ENCODE assay signal across 9 cellular contexts in the genomic region with DNA sequence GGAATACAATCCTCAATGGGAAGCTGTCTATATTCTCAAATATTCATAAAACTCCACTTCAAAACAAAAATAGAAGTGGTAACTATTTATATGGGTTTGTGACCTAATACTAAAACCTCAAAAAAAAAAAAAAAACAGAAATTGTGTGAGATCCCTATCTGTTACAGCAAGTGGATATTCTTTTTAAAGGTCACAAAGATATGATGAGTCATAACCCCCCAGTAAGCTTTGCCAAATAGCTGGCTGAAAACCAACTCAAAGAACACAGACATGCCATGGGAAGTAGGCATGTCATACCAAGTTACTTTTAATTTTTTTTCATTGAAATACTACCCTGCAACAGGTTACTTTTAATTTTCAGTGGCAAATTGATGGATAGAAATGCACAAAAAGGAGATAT.
DNase-seq lines count a peak whose midpoint lies in the region; ATAC-seq and TF ChIP-seq lines count a peak whose summit lies in the region.
"Had no signal": no experiment of that assay in that cellular context is flagged by ENCODE, and none has a peak within 500 bp of the region (broad histone marks: within the 10 kb centered on the region; RNA-seq: fewer than 3 reads in every experiment).

No MANE protein-coding gene starts in this region.

- CTCF ChIA-PET in activated naive CD4-positive, alpha-beta T cell treated with anti-CD3 and anti-CD28 coated beads, Interleukin-2, amount 10 ng/mL, durations not matched to agents 7 days and 5 days (lab: Charles Lee): no interaction called here

- no peaks in the 10 kb centered on the region for H3K27me3 Mint-ChIP-seq in activated naive CD4-positive, alpha-beta T cell treated with anti-CD3 and anti-CD28 coated beads, Interleukin-2, amount 10 ng/mL, durations not matched to agents 7 days and 5 days
- H3K27me3 Mint-ChIP-seq: brain had no signal

- TF ChIP-seq CTCF in epithelial cell of esophagus (IDR thresholded peaks at IDR 0.05; ENCODE audit: insufficient read depth, low read depth, low read length, missing control alignments): no peak

- H3K4me3 ChIP-seq in epithelial cell of esophagus (ENCODE audit: low read length): no peak overlapping the region

- H3K27ac Mint-ChIP-seq in activated naive CD4-positive, alpha-beta T cell treated with anti-CD3 and anti-CD28 coated beads, Interleukin-2, amount 10 ng/mL, durations not matched to agents 7 days and 5 days: peak overlapping the region; percentile 52
- H3K27ac Mint-ChIP-seq: brain had no signal

- ATAC-seq in GM21737 (IDR thresholded peaks at IDR 0.05; ENCODE audit: unreplicated experiment) (no peak), HG03097 (IDR thresholded peaks at IDR 0.05; ENCODE audit: low FRiP score, unreplicated experiment) (no peak)

- H3K36me3 Mint-ChIP-seq in activated naive CD4-positive, alpha-beta T cell treated with anti-CD3 and anti-CD28 coated beads, Interleukin-2, amount 10 ng/mL, durations not matched to agents 7 days and 5 days: peaks cover 58% of the 10 kb centered on the region

- no peaks in the 10 kb centered on the region for H3K9me3 Mint-ChIP-seq in activated naive CD4-positive, alpha-beta T cell treated with anti-CD3 and anti-CD28 coated beads, Interleukin-2, amount 10 ng/mL, durations not matched to agents 7 days and 5 days
- H3K9me3 Mint-ChIP-seq: brain had no signal

- no peak overlapping the region for H3K4me3 Mint-ChIP-seq in activated naive CD4-positive, alpha-beta T cell treated with anti-CD3 and anti-CD28 coated beads, Interleukin-2, amount 10 ng/mL, durations not matched to agents 7 days and 5 days
- H3K4me3 Mint-ChIP-seq: brain had no signal

- H3K4me1 Mint-ChIP-seq in activated naive CD4-positive, alpha-beta T cell treated with anti-CD3 and anti-CD28 coated beads, Interleukin-2, amount 10 ng/mL, durations not matched to agents 7 days and 5 days: peaks cover 47% of the 10 kb centered on the region

- DNase-seq in activated naive CD4-positive, alpha-beta T cell treated with anti-CD3 and anti-CD28 coated beads, Interleukin-2, amount 10 ng/mL, durations not matched to agents 7 days and 5 days: no peak
- DNase-seq in activated naive CD4-positive, alpha-beta T cell treated with anti-CD3 and anti-CD28 coated beads, Interleukin-2, amount 50 U/mL, for 16 hours: no peak
- DNase-seq in RPMI7951 (ENCODE audit: low read depth) (peak; percentile 91), epithelial cell of esophagus (ENCODE audit: low read depth) (peak; percentile 45), stromal cell of bone marrow (ENCODE audit: low read depth) (peak; percentile 54), HuH-7 (ENCODE audit: low spot score) (no peak)

Comparison
In these comparisons a context has a peak if more than half of its experiments do, and no peak if none do; other contexts are left out.
1. DNase-seq: peak in RPMI7951 (single experiment), epithelial cell of esophagus (single experiment) and stromal cell of bone marrow (single experiment); none in activated naive CD4-positive, alpha-beta T cell treated with anti-CD3 and anti-CD28 coated beads, Interleukin-2, amount 10 ng/mL, durations not matched to agents 7 days and 5 days (single experiment), activated naive CD4-positive, alpha-beta T cell treated with anti-CD3 and anti-CD28 coated beads, Interleukin-2, amount 50 U/mL, for 16 hours (single experiment) and HuH-7 (single experiment).